In genomic region chr11:46745995-46746394, GRCh38 we compare ENCODE assay signal across 30 cellular contexts. TPM values are rescaled to one million over a fixed set of nuclear protein-coding genes. Genes with fewer than 3 reads are reported as not detected.
"Had no signal": no experiment of that assay in that cellular context is flagged by ENCODE, and none has a peak within 500 bp of the region (broad histone marks: within the 10 kb centered on the region; RNA-seq: fewer than 3 reads in every experiment).

No MANE protein-coding gene starts in this region.

- H3K9me3 ChIP-seq: ovary, psoas muscle, spleen, suprapubic skin, testis, tibial artery, transverse colon, upper lobe of right lung, uterus had no signal

- H3K27me3 ChIP-seq: neural progenitor cell, ovary, spleen, suprapubic skin, testis, tibial artery, transverse colon, upper lobe of right lung, uterus had no signal

- ATAC-seq: natural killer cell; psoas muscle; right cardiac atrium; sciatic nerve; stimulated activated memory B cell treated with anti-CD40 and anti-IgM and Interleukin-4, amounts not matched to agents 10 μg/mL and 1 μg/mL and 100 μg/mL, for 72 hours; stimulated activated naive CD8-positive, alpha-beta T cell treated with anti-CD3 and anti-CD28 coated beads, Interleukin-15, amount 100 ng/mL, for 72 hours; stimulated activated naive CD8-positive, alpha-beta T cell treated with anti-CD3 and anti-CD28 coated beads, Interleukin-15, Interleukin-2, amounts not matched to agents 100 U/mL and 50 U/mL, for 24 hours; upper lobe of right lung had no signal

- H3K27ac ChIP-seq: neural progenitor cell, ovary, parathyroid adenoma, psoas muscle, skin epidermis, spleen, suprapubic skin, testis, tibial artery, transverse colon, upper lobe of right lung, uterus had no signal

- DNase-seq: natural killer cell; occipital lobe; ovary; posterior cingulate gyrus; psoas muscle; right cardiac atrium; spleen; stimulated activated CD4-positive, alpha-beta T cell treated with anti-CD3 and anti-CD28 coated beads, Interleukin-12 subunit alpha, Interleukin-12 subunit beta, amount 100 ng/mL, for 4 hours; stimulated activated CD4-positive, alpha-beta T cell treated with anti-CD3 and anti-CD28 coated beads, Interleukin-1b, Interleukin-23, amount 100 ng/mL, for 48 hours; stimulated activated CD4-positive, alpha-beta T cell treated with anti-CD3 and anti-CD28 coated beads, Interleukin-4, amount 100 ng/mL, for 1 hour; stimulated activated CD4-positive, alpha-beta T cell treated with anti-CD3 and anti-CD28 coated beads, Interleukin-4, amount 100 ng/mL, for 4 hours; stimulated activated CD8-positive, alpha-beta memory T cell treated with anti-CD3 and anti-CD28 coated beads, Interleukin-4, amount 100 ng/mL, for 48 hours; stimulated activated naive CD4-positive, alpha-beta T cell; stimulated activated naive CD8-positive, alpha-beta T cell treated with anti-CD3 and anti-CD28 coated beads, Interleukin-15, amount 100 ng/mL, for 72 hours; stimulated activated naive CD8-positive, alpha-beta T cell treated with anti-CD3 and anti-CD28 coated beads, Interleukin-15, Interleukin-2, amounts not matched to agents 100 U/mL and 50 U/mL, for 24 hours; substantia nigra; testis; tibial artery; transverse colon; upper lobe of right lung; uterus had no signal

- H3K79me2 ChIP-seq: parathyroid adenoma had no signal

- H2AFZ ChIP-seq: neural progenitor cell, parathyroid adenoma had no signal

- H3K4me2 ChIP-seq: neural progenitor cell, smooth muscle cell had no signal

- H3K36me3 ChIP-seq: ovary, uterus had no signal

- H3K4me3 ChIP-seq: neural progenitor cell, ovary, psoas muscle, skin epidermis, smooth muscle cell, spleen, suprapubic skin, testis, tibial artery, transverse colon, upper lobe of right lung, uterus had no signal

- H3K4me1 ChIP-seq: neural progenitor cell, psoas muscle, suprapubic skin, tibial artery, transverse colon, upper lobe of right lung, uterus had no signal

- H3K9ac ChIP-seq: neural progenitor cell, parathyroid adenoma had no signal

RNA-seq across cellular contexts. Expression of gene F2, which starts 27.0 kb away (rescaled TPM):
- total RNA-seq: osteoblast, sciatic nerve, upper lobe of right lung, urinary bladder had no signal
- polyA plus RNA-seq: right cardiac atrium had no signal
